26 cellular contexts compared by ENCODE assay signal in the genomic region with DNA sequence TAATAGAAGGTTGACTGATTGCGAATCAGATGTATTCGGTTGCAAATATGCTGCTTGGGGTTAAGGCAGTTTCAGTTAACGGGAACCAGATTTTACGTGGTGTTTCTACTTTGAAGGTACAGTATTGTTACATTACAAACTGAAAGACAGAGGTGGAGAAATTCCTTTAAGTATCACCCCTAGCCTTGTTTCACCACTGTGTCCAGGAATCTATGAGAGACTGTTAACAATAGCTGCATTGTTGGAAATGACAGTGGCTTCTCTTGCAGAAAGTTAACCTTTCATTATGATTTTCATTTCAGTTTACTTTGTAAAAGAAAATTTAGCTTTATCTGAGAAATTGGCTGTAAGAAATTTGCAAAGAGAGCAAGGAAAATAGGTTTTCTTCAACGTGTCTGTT. TPM values are rescaled to one million over a fixed set of nuclear protein-coding genes. Genes with fewer than 3 reads are reported as not detected.
DNase-seq lines count a peak whose midpoint lies in the region; TF ChIP-seq lines count a peak whose summit lies in the region.
"Had no signal": no experiment of that assay in that cellular context is flagged by ENCODE, and none has a peak within 500 bp of the region (broad histone marks: within the 10 kb centered on the region; RNA-seq: fewer than 3 reads in every experiment).

No MANE protein-coding gene starts in this region.

- peak overlapping the region; percentile 17 for H3K4me2 ChIP-seq in mammary epithelial cell (ENCODE audit: insufficient read depth, low read depth, low read length)
- H3K4me2 ChIP-seq: BLaER1 had no signal

- peaks cover 13% of the 10 kb centered on the region for H3K4me1 Mint-ChIP-seq in MCF 10A (ENCODE audit: insufficient read depth, unreplicated experiment)
- H3K4me1 Mint-ChIP-seq in activated T-cell treated with anti-CD3 and anti-CD28 coated beads, Interleukin-2, amount 50 U/mL, for 24 hours (ENCODE audit: low read depth), result peaks cover 10% of the 10 kb centered on the region

- H3K36me3 ChIP-seq in mammary epithelial cell (ENCODE audit: insufficient read depth, low read length), result no peaks in the 10 kb centered on the region
- H3K36me3 ChIP-seq: BLaER1, Peyer's patch, spleen had no signal

- WGBS in mammary epithelial cell (ENCODE audit: low coverage, missing lambda C conversion rate), result 14% methylated on average over 5 of the region's 5 CpGs

- dilution Hi-C loops in mammary epithelial cell (cut with HindIII; ENCODE audit: low sequenced_read_pairs), result no loop called here

- in situ Hi-C loops in mammary epithelial cell (cut with MboI; ENCODE audit: low sequenced_read_pairs in 2 of 2), result no loop called here

- no peak overlapping the region for H3K4me3 Mint-ChIP-seq in MCF 10A (ENCODE audit: unreplicated experiment)
- H3K4me3 Mint-ChIP-seq in activated T-cell treated with anti-CD3 and anti-CD28 coated beads, Interleukin-2, amount 50 U/mL, for 24 hours, result no peak overlapping the region
- H3K4me3 Mint-ChIP-seq: activated CD4-positive, alpha-beta memory T cell treated with anti-CD3 and anti-CD28 coated beads, Interleukin-2, amount 10 ng/mL, durations not matched to agents 7 days and 5 days; activated naive CD4-positive, alpha-beta T cell treated with anti-CD3 and anti-CD28 coated beads, Interleukin-2, amount 10 ng/mL, durations not matched to agents 7 days and 5 days; T-helper 2 cell treated with Interferon-gamma antibody and Interleukin-4, amounts not matched to agents 5 μg/mL and 100 μg/mL, for 36 hours had no signal

- POLR2A ChIA-PET in MCF 10A (lab: Yijun Ruan, JAX), result no interaction called here

- no peaks in the 10 kb centered on the region for H3K79me2 ChIP-seq in mammary epithelial cell (ENCODE audit: insufficient read depth, low read length)

- H4K20me1 ChIP-seq in mammary epithelial cell (ENCODE audit: insufficient read depth, low read length), result no peaks in the 10 kb centered on the region

- TF ChIP-seq CTCF in mammary epithelial cell (conservative IDR thresholded peaks at IDR 0.05 in 1 of 2, IDR thresholded peaks at IDR 0.05 in 1 of 2; ENCODE audit: extremely low read depth in 1 of 2, insufficient read depth in 1 of 2, low read depth in 1 of 2, low read length in 2 of 2) (no peak), MCF 10A (IDR thresholded peaks at IDR 0.05; ENCODE audit: unreplicated experiment) (no peak), dorsolateral prefrontal cortex (IDR thresholded peaks at IDR 0.05 in 54 of 56, conservative IDR thresholded peaks at IDR 0.05 in 2 of 56; ENCODE audit: low read depth in 1 of 56, partially characterized antibody in 56 of 56) (no peak)

- no peaks in the 10 kb centered on the region for H3K9me3 Mint-ChIP-seq in MCF 10A (ENCODE audit: unreplicated experiment)
- H3K9me3 Mint-ChIP-seq in activated T-cell treated with anti-CD3 and anti-CD28 coated beads, Interleukin-2, amount 50 U/mL, for 24 hours, result no peaks in the 10 kb centered on the region
- H3K9me3 Mint-ChIP-seq: activated CD4-positive, alpha-beta memory T cell treated with anti-CD3 and anti-CD28 coated beads, Interleukin-2, amount 10 ng/mL, durations not matched to agents 7 days and 5 days; activated naive CD4-positive, alpha-beta T cell treated with anti-CD3 and anti-CD28 coated beads, Interleukin-2, amount 10 ng/mL, durations not matched to agents 7 days and 5 days; T-helper 2 cell treated with Interferon-gamma antibody and Interleukin-4, amounts not matched to agents 5 μg/mL and 100 μg/mL, for 36 hours had no signal

- peaks cover 6% of the 10 kb centered on the region for H3K4me1 ChIP-seq in mammary epithelial cell (ENCODE audit: insufficient read depth, low read length)
- H3K4me1 ChIP-seq: Peyer's patch had no signal

- no peak overlapping the region for H3K9ac ChIP-seq in mammary epithelial cell (ENCODE audit: insufficient read depth, low read length)
- H3K9ac ChIP-seq: BLaER1 had no signal

- intact Hi-C loops in mammary epithelial cell (cut with micrococcal nuclease), result loop anchor here (5.0 kb wide), 1 partner anchor 149 kb away; no protein-coding TSS in a partner anchor
- intact Hi-C loops in MCF 10A (cut with micrococcal nuclease), result loop anchor here (10.0 kb wide), 1 partner anchor 257 kb away; no protein-coding TSS in a partner anchor
- intact Hi-C loops in dorsolateral prefrontal cortex (cut with DNase I), result loop anchor here in 1 of 2 donors (10.0 kb wide), 1 partner anchor 467 kb away; no protein-coding TSS in a partner anchor

- CTCF ChIA-PET in mammary epithelial cell (lab: Charles Lee; ENCODE audit: low non-redundant PET) (no interaction called here), MCF 10A (lab: Yijun Ruan, JAX) (interaction anchor here (0.6 to 0.7 kb wide), 3 partner anchors 15 to 1107 kb away, joined by 3 to 7 read pairs (median 3); no protein-coding TSS in a partner anchor)

- H3K36me3 Mint-ChIP-seq in MCF 10A (ENCODE audit: insufficient read depth, unreplicated experiment), result peaks cover 6% of the 10 kb centered on the region
- H3K36me3 Mint-ChIP-seq in activated T-cell treated with anti-CD3 and anti-CD28 coated beads, Interleukin-2, amount 50 U/mL, for 24 hours (ENCODE audit: low read depth), result no peaks in the 10 kb centered on the region
- H3K36me3 Mint-ChIP-seq: activated naive CD4-positive, alpha-beta T cell treated with anti-CD3 and anti-CD28 coated beads, Interleukin-2, amount 10 ng/mL, durations not matched to agents 7 days and 5 days had no signal

- H3K27ac Mint-ChIP-seq in MCF 10A (ENCODE audit: low read depth, unreplicated experiment), result no peak overlapping the region
- no peak overlapping the region for H3K27ac Mint-ChIP-seq in activated T-cell treated with anti-CD3 and anti-CD28 coated beads, Interleukin-2, amount 50 U/mL, for 24 hours
- H3K27ac Mint-ChIP-seq: activated CD4-positive, alpha-beta memory T cell treated with anti-CD3 and anti-CD28 coated beads, Interleukin-2, amount 10 ng/mL, durations not matched to agents 7 days and 5 days; activated naive CD4-positive, alpha-beta T cell treated with anti-CD3 and anti-CD28 coated beads, Interleukin-2, amount 10 ng/mL, durations not matched to agents 7 days and 5 days; T-helper 2 cell treated with Interferon-gamma antibody and Interleukin-4, amounts not matched to agents 5 μg/mL and 100 μg/mL, for 36 hours had no signal

- H3K27ac ChIP-seq in mammary epithelial cell (ENCODE audit: insufficient read depth, low read depth, low read length) (no peak overlapping the region), dorsolateral prefrontal cortex (peak overlapping the region in 17 of 59 donors; percentile 8 to 66 (median 38))
- H3K27ac ChIP-seq: BLaER1, Peyer's patch, SJSA1, spleen had no signal

- H2AFZ ChIP-seq in mammary epithelial cell (ENCODE audit: low read depth, low read length), result no peak overlapping the region

- H3K27me3 ChIP-seq in mammary epithelial cell (ENCODE audit: insufficient read depth, low read length) (peaks cover 4% of the 10 kb centered on the region), dorsolateral prefrontal cortex (peaks cover 0 to 56% (median 11%) of the 10 kb centered on the region in 45 donors)
- H3K27me3 ChIP-seq: Peyer's patch, SJSA1 had no signal

- BruUV-seq in mammary epithelial cell (replicated peaks; lab: Mats Ljungman, UMichigan), result no TSS peak
- no TSS peak for BruUV-seq in MCF 10A (replicated peaks; lab: Mats Ljungman, UMichigan)

- H3K27me3 Mint-ChIP-seq in MCF 10A (ENCODE audit: insufficient read depth, unreplicated experiment), result no peaks in the 10 kb centered on the region
- H3K27me3 Mint-ChIP-seq in activated T-cell treated with anti-CD3 and anti-CD28 coated beads, Interleukin-2, amount 50 U/mL, for 24 hours, result peaks cover 20% of the 10 kb centered on the region

- DNase-seq in mammary epithelial cell (peak; percentile 29), MCF 10A (ENCODE audit: unreplicated experiment) (no peak), dorsolateral prefrontal cortex (no peak), midbrain (lab: John Stamatoyannopoulos, UW) (peak; percentile 8), NCI-H69 (lab: John Stamatoyannopoulos, UW) (no peak), NCI-H226 (no peak), SKM-1 (lab: John Stamatoyannopoulos, UW; ENCODE audit: unreplicated experiment) (no peak)
- no peak for DNase-seq in activated T-cell treated with anti-CD3 and anti-CD28 coated beads, Interleukin-2, amount 50 U/mL, for 24 hours
- DNase-seq: activated CD4-positive, alpha-beta memory T cell treated with anti-CD3 and anti-CD28 coated beads, Interleukin-2, amount 10 ng/mL, durations not matched to agents 7 days and 5 days; activated CD4-positive, CD25-positive, alpha-beta regulatory T cell; activated naive CD4-positive, alpha-beta T cell treated with anti-CD3 and anti-CD28 coated beads, Interleukin-2, amount 10 ng/mL, durations not matched to agents 7 days and 5 days; activated T-cell treated with anti-CD3 and anti-CD28 coated beads for 4 hours; central memory CD4-positive, alpha-beta T cell; erythroblast; Kasumi-1; left cardiac atrium; NCI-H1092; NCI-H2029; NCI-H446 treated with DMSO at 0.1 percent for 48 hours; Peyer's patch; spleen; stimulated activated CD4-positive, alpha-beta T cell treated with anti-CD3 and anti-CD28 coated beads, Interleukin-4, amount 100 ng/mL, for 4 hours had no signal

- H3K9me3 ChIP-seq in mammary epithelial cell (replicated peaks; ENCODE audit: insufficient read depth, low read length), result no peaks in the 10 kb centered on the region
- H3K9me3 ChIP-seq: BLaER1, Peyer's patch, SJSA1, spleen had no signal

- H3K4me3 ChIP-seq in mammary epithelial cell (replicated peaks in 1 of 3; ENCODE audit: insufficient read depth in 1 of 3, low read depth in 2 of 3, low read length in 3 of 3) (no peak overlapping the region), dorsolateral prefrontal cortex (peak overlapping the region; percentile 4 to 87 (median 74))
- H3K4me3 ChIP-seq: BLaER1, Peyer's patch, SJSA1, spleen had no signal

RNA-seq across cellular contexts. Expression of gene CDKL5, which starts 2.6 kb away (rescaled TPM):
- total RNA-seq in mammary epithelial cell (10 to 100 TPM in 1 of 2 donors, 1 to 10 TPM in 1; 8.3 to 10.1 TPM), MCF 10A (2022) (8.2 and 8.3 TPM in 2 replicates), dorsolateral prefrontal cortex (100 to 1,000 TPM in 78 of 120 experiments, 10 to 100 TPM in 42; 53.1 to 142 (median 108) TPM)
- polyA plus RNA-seq in mammary epithelial cell, result 2.9 TPM
- polyA minus RNA-seq in mammary epithelial cell, result 28.0 TPM
- total RNA-seq: G401 had no signal

Comparison
In these comparisons a context has a peak if more than half of its experiments do, and no peak if none do; other contexts are left out.
1. DNase-seq: peak in mammary epithelial cell (single experiment) and midbrain (single experiment); none in MCF 10A (single experiment), dorsolateral prefrontal cortex (0 of 10), NCI-H69 (single experiment), NCI-H226 (single experiment), activated T-cell treated with anti-CD3 and anti-CD28 coated beads, Interleukin-2, amount 50 U/mL, for 24 hours (single experiment) and SKM-1 (single experiment).
2. H3K4me3 ChIP-seq: peak in dorsolateral prefrontal cortex (59 of 59); none in mammary epithelial cell (0 of 3).